In genomic region chr10:122504551-122504950, GRCh38 we compare ENCODE assay signal across 9 cellular contexts. TPM values are rescaled to one million over a fixed set of nuclear protein-coding genes. Genes with fewer than 3 reads are reported as not detected.
DNase-seq lines count a peak whose midpoint lies in the region; ATAC-seq lines count a peak whose summit lies in the region.
"Had no signal": no experiment of that assay in that cellular context is flagged by ENCODE, and none has a peak within 500 bp of the region (broad histone marks: within the 10 kb centered on the region; RNA-seq: fewer than 3 reads in every experiment).

No MANE protein-coding gene starts in this region.

- peaks cover 4% of the 10 kb centered on the region for H3K79me2 ChIP-seq in ACC112 (ENCODE audit: control insufficient read depth, insufficient read depth, low read length, unreplicated experiment)

- H3K4me3 ChIP-seq in ACC112 (ENCODE audit: low read depth, low read length): no peak overlapping the region

- no peaks in the 10 kb centered on the region for H3K27me3 ChIP-seq in ACC112 (ENCODE audit: insufficient read depth, low read length)

- peaks cover 20% of the 10 kb centered on the region for H3K4me1 ChIP-seq in ACC112 (ENCODE audit: control insufficient read depth, insufficient read depth, low read length, unreplicated experiment)

- ATAC-seq in GM21367 (IDR thresholded peaks at IDR 0.05; ENCODE audit: unreplicated experiment) (no peak), HG03196 (IDR thresholded peaks at IDR 0.05; ENCODE audit: unreplicated experiment) (no peak)

- peak overlapping the region; percentile 52 for H3K27ac ChIP-seq in ACC112 (ENCODE audit: low read depth, low read length)

- DNase-seq in NCI-H1436 treated with DMSO at 0.1 percent for 48 hours (lab: John Stamatoyannopoulos, UW): peak; percentile 52
- peak; percentile 30 for DNase-seq in cerebellum (ENCODE audit: low spot score)
- DNase-seq in lung microvascular endothelial cell (ENCODE audit: low read depth in 2 of 2): peak; percentile 93 to 94
- no peak for DNase-seq in Kasumi-1 (lab: John Stamatoyannopoulos, UW)
- DNase-seq in NCI-H526 treated with DMSO at 0.1 percent for 48 hours (lab: John Stamatoyannopoulos, UW): no peak

- H3K36me3 ChIP-seq in ACC112 (ENCODE audit: insufficient read depth, low read length): peaks cover 20% of the 10 kb centered on the region; the same call in 1 of the 2 replicates

- no peak overlapping the region for H2AFZ ChIP-seq in ACC112 (ENCODE audit: low read length, unreplicated experiment)

RNA-seq across cellular contexts. Expression of gene HTRA1, which starts 43.2 kb away (rescaled TPM):
- total RNA-seq in cerebellum (18.8 TPM), lung microvascular endothelial cell (42.7 and 125 TPM in 2 replicates)
- total RNA-seq: T-helper 2 cell treated with Interferon-gamma antibody and Interleukin-4, amounts not matched to agents 100 ng/mL and 5 ng/mL, for 36 hours had no signal

RNA-seq across cellular contexts. Expression of gene ARMS2, which starts 50.1 kb away (rescaled TPM):
- not detected for total RNA-seq in cerebellum
- total RNA-seq in lung microvascular endothelial cell: not detected in 2 replicates
- total RNA-seq: T-helper 2 cell treated with Interferon-gamma antibody and Interleukin-4, amounts not matched to agents 100 ng/mL and 5 ng/mL, for 36 hours had no signal

RNA-seq across cellular contexts. Expression of gene DMBT1, which starts 56.0 kb away (rescaled TPM):
- total RNA-seq in cerebellum (0.36 TPM), lung microvascular endothelial cell (not detected in 2 replicates)
- total RNA-seq: T-helper 2 cell treated with Interferon-gamma antibody and Interleukin-4, amounts not matched to agents 100 ng/mL and 5 ng/mL, for 36 hours had no signal

Comparison
In these comparisons a context has a peak if more than half of its experiments do, and no peak if none do; other contexts are left out.
1. DNase-seq: peak in NCI-H1436 treated with DMSO at 0.1 percent for 48 hours (single experiment), cerebellum (single experiment) and lung microvascular endothelial cell (2 of 2); none in Kasumi-1 (0 of 2) and NCI-H526 treated with DMSO at 0.1 percent for 48 hours (single experiment).